ENCODE assay signal across 8 cellular contexts in genomic region chr2:9739508-9739907, GRCh38.
DNase-seq lines count a peak whose midpoint lies in the region; ATAC-seq and TF ChIP-seq lines count a peak whose summit lies in the region.

No MANE protein-coding gene starts in this region.

- ATAC-seq in GM19452 (IDR thresholded peaks at IDR 0.05; ENCODE audit: unreplicated experiment) (peak; percentile 64), GM21360 (IDR thresholded peaks at IDR 0.05; ENCODE audit: unreplicated experiment) (no peak), GM21526 (IDR thresholded peaks at IDR 0.05; ENCODE audit: low FRiP score, unreplicated experiment) (no peak)

- intact Hi-C loops in esophagus squamous epithelium (cut with DNase I) = no loop called here

- no peak for TF ChIP-seq POLR2A in esophagus squamous epithelium (IDR thresholded peaks at IDR 0.05)

- peaks cover 4 to 18% (median 5%) of the 10 kb centered on the region in 3 donors for H3K4me1 ChIP-seq in esophagus squamous epithelium

- H3K36me3 ChIP-seq in esophagus squamous epithelium = no peaks in the 10 kb centered on the region

- H3K27ac ChIP-seq in esophagus squamous epithelium = peak overlapping the region; percentile 34 to 81 (median 74)

- no peak for TF ChIP-seq CTCF in esophagus squamous epithelium (IDR thresholded peaks at IDR 0.05)

- 46 to 49% methylated on average over 8 to 9 of the region's 21 CpGs for WGBS in esophagus squamous epithelium, 2 donors

- peak overlapping the region; percentile 12 to 56 (median 42) for H3K4me3 ChIP-seq in esophagus squamous epithelium

- peak; percentile 22 to 25 for DNase-seq in activated CD4-positive, alpha-beta T cell treated with anti-CD3 and anti-CD28 coated beads, Interleukin-2, amount 50 U/mL, for 4 hours
- DNase-seq in esophagus squamous epithelium (lab: John Stamatoyannopoulos, UW) (no peak), NOMO-1 treated with DMSO at 0.1 percent for 48 hours (lab: John Stamatoyannopoulos, UW; ENCODE audit: unreplicated experiment) (no peak), middle frontal gyrus (ENCODE audit: extremely low spot score, low spot score) (no peak)
- DNase-seq in stimulated activated CD4-positive, alpha-beta T cell treated with anti-CD3 and anti-CD28 coated beads, Interleukin-15, amount 100 ng/mL, for 24 hours = peak; percentile 75

- H3K27me3 ChIP-seq in esophagus squamous epithelium = no peaks in the 10 kb centered on the region

- H3K9me3 ChIP-seq in esophagus squamous epithelium = no peaks in the 10 kb centered on the region

Comparison
In these comparisons a context has a peak if more than half of its experiments do, and no peak if none do; other contexts are left out.
1. DNase-seq: peak in activated CD4-positive, alpha-beta T cell treated with anti-CD3 and anti-CD28 coated beads, Interleukin-2, amount 50 U/mL, for 4 hours (2 of 2) and stimulated activated CD4-positive, alpha-beta T cell treated with anti-CD3 and anti-CD28 coated beads, Interleukin-15, amount 100 ng/mL, for 24 hours (single experiment); none in esophagus squamous epithelium (single experiment), NOMO-1 treated with DMSO at 0.1 percent for 48 hours (single experiment) and middle frontal gyrus (single experiment).